Comparison of ENCODE assay signal across 8 cellular contexts in the genomic region with DNA sequence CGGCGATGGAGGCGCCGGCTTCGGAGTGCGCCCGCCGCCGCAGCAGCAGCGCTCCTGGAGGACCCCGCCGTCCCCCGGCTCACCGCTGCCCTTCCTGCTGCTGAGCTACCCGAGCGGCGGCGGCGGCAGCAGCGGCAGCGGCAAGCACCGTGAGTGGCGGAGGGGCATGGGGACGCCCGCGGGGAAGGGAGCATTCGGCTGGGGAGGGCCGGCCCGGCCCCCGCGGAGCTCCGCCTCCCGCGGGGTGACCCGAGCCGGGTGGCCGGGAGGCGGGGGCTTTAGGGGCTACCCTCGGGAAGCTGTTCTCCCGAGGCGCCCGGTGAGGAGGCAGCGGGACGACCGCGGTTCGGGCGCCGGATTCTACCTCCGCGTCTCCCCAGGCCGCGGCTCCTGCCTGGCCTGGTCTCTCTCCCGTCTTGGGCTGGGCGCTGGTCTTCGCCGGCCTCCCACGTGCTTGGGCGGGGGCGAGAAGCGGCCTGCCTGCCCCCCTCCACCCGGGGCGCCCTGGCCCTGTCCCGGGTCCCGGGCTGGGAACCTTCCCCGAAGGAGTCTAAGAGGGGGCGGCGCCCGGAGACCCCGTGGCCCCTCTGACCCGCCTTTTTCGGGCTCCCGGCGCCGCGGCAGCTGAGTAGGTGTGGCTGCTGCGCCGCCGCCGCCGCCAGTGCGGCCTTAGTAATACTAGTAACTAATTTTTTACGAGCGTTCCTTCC. TPM values are rescaled to one million over a fixed set of nuclear protein-coding genes. Genes with fewer than 3 reads are reported as not detected.
DNase-seq lines count a peak whose midpoint lies in the region; ATAC-seq lines count a peak whose summit lies in the region.

No MANE protein-coding gene starts in this region.

- peak overlapping the region; percentile 94 for H3K27ac Mint-ChIP-seq in activated CD4-positive, alpha-beta T cell treated with anti-CD3 and anti-CD28 coated beads for 36 hours

- CTCF ChIA-PET in activated CD4-positive, alpha-beta T cell treated with anti-CD3 and anti-CD28 coated beads for 36 hours (lab: Charles Lee): interaction anchor here (0.7 to 3.3 kb wide), 7 partner anchors 8 to 134 kb away, joined by 3 to 23 read pairs (median 3); a partner anchor contains a TSS

- POLR2A ChIA-PET in activated CD4-positive, alpha-beta T cell treated with anti-CD3 and anti-CD28 coated beads for 36 hours (lab: Charles Lee): interaction anchor here (0.7 kb wide), 1 partner anchor 16 kb away, joined by 3 read pairs; no protein-coding TSS in a partner anchor

- H3K9me3 Mint-ChIP-seq in activated CD4-positive, alpha-beta T cell treated with anti-CD3 and anti-CD28 coated beads for 36 hours (ENCODE audit: low read depth): no peaks in the 10 kb centered on the region

- H3K36me3 Mint-ChIP-seq in activated CD4-positive, alpha-beta T cell treated with anti-CD3 and anti-CD28 coated beads for 36 hours (ENCODE audit: low read depth): peaks cover 1% of the 10 kb centered on the region

- peaks cover 27% of the 10 kb centered on the region for H3K4me1 Mint-ChIP-seq in activated CD4-positive, alpha-beta T cell treated with anti-CD3 and anti-CD28 coated beads for 36 hours

- DNase-seq in ACHN: peak; percentile 78
- peak; percentile 31 for DNase-seq in NCI-H2196 (lab: John Stamatoyannopoulos, UW; ENCODE audit: unreplicated experiment)
- peak; percentile 83 for DNase-seq in activated CD4-positive, alpha-beta T cell treated with anti-CD3 and anti-CD28 coated beads for 36 hours
- peak; percentile 87 for DNase-seq in left kidney (ENCODE audit: low read depth, low spot score)
- peak; percentile 73 to 78 for DNase-seq in stimulated activated CD4-positive, alpha-beta T cell treated with anti-CD3 and anti-CD28 coated beads, Interleukin-2, amount 100 ng/mL, for 24 hours

- peak overlapping the region; percentile 76 for H3K27ac ChIP-seq in cingulate gyrus (ENCODE audit: low read depth, low read length)

- peak overlapping the region; percentile 90 for H3K4me3 Mint-ChIP-seq in activated CD4-positive, alpha-beta T cell treated with anti-CD3 and anti-CD28 coated beads for 36 hours

- no peaks in the 10 kb centered on the region for H3K27me3 Mint-ChIP-seq in activated CD4-positive, alpha-beta T cell treated with anti-CD3 and anti-CD28 coated beads for 36 hours

- ATAC-seq in GM18520 (IDR thresholded peaks at IDR 0.05; ENCODE audit: unreplicated experiment) (peak; percentile 58), HG03025 (IDR thresholded peaks at IDR 0.05; ENCODE audit: low FRiP score, unreplicated experiment) (peak; percentile 56)
- peak; percentile 75 for ATAC-seq in activated CD4-positive, alpha-beta T cell treated with anti-CD3 and anti-CD28 coated beads for 36 hours

- intact Hi-C loops in activated CD4-positive, alpha-beta T cell treated with anti-CD3 and anti-CD28 coated beads for 36 hours (cut with DNase I, micrococcal nuclease): loop anchor here (1.0 to 5.0 kb wide), 9 partner anchors 17 to 302 kb away; a partner anchor contains a TSS

- in situ Hi-C loops in ACHN (cut with HindIII; ENCODE audit: low pct_ligation_motif_present, low pct_unique_long_range_greater_than_20kb, low sequenced_read_pairs): no loop called here

RNA-seq across cellular contexts. Expression of a gene that starts 16.5 kb away (rescaled TPM):
- 10 to 100 TPM; 10.6 to 11.2 TPM for total RNA-seq in activated CD4-positive, alpha-beta T cell treated with anti-CD3 and anti-CD28 coated beads for 36 hours

RNA-seq across cellular contexts. Expression of a gene that starts 17.0 kb away (rescaled TPM):
- total RNA-seq in activated CD4-positive, alpha-beta T cell treated with anti-CD3 and anti-CD28 coated beads for 36 hours: 10 to 100 TPM; 32.6 to 34.3 TPM

RNA-seq across cellular contexts. Expression of a gene that starts 39.0 kb away (rescaled TPM):
- not detected for total RNA-seq in activated CD4-positive, alpha-beta T cell treated with anti-CD3 and anti-CD28 coated beads for 36 hours

Comparison
In these comparisons a context has a peak if more than half of its experiments do, and no peak if none do; other contexts are left out.
1. Peak in every context shown above with its lines: DNase-seq, ATAC-seq and H3K27ac ChIP-seq.
2. DNase-seq: peak in every context shown above with its lines; median percentile 87 in left kidney; 83 in activated CD4-positive, alpha-beta T cell treated with anti-CD3 and anti-CD28 coated beads for 36 hours; 78 in ACHN; 76 in stimulated activated CD4-positive, alpha-beta T cell treated with anti-CD3 and anti-CD28 coated beads, Interleukin-2, amount 100 ng/mL, for 24 hours; 31 in NCI-H2196.